ENCODE assay signal across 11 cellular contexts in genomic region chr3:73546961-73547360, GRCh38.
DNase-seq lines count a peak whose midpoint lies in the region; ATAC-seq and TF ChIP-seq lines count a peak whose summit lies in the region.
"Had no signal": no experiment of that assay in that cellular context is flagged by ENCODE, and none has a peak within 500 bp of the region (broad histone marks: within the 10 kb centered on the region; RNA-seq: fewer than 3 reads in every experiment).

No MANE protein-coding gene starts in this region.

- H3K9me3 ChIP-seq in SK-N-SH (no peaks in the 10 kb centered on the region), MM.1S (replicated peaks; ENCODE audit: insufficient read depth, low read length) (no peaks in the 10 kb centered on the region)

- DNase-seq in AG09319 (ENCODE audit: extremely low read depth, low read depth) (peak; percentile 52), SK-N-SH (no peak), fibroblast of gingiva (ENCODE audit: low read depth) (peak; percentile 68), sciatic nerve (ENCODE audit: low spot score) (no peak), MM.1S (no peak)
- DNase-seq: islet precursor cell, NCI-H1930 had no signal

- ATAC-seq in sciatic nerve (peak; percentile 4), HG03521 (IDR thresholded peaks at IDR 0.05; ENCODE audit: unreplicated experiment) (no peak), HG03108 (IDR thresholded peaks at IDR 0.05; ENCODE audit: unreplicated experiment) (no peak), HG03457 (IDR thresholded peaks at IDR 0.05; ENCODE audit: unreplicated experiment) (no peak)
- ATAC-seq: GM12878 had no signal

- 10% methylated on average over 3 of the region's 3 CpGs for WGBS in SK-N-SH (ENCODE audit: low lambda C conversion rate)

- H3K9ac ChIP-seq in SK-N-SH (peak overlapping the region; percentile 57; the same call in 1 of the 2 replicates), MM.1S (ENCODE audit: low read length) (no peak overlapping the region)

- H3K36me3 ChIP-seq in SK-N-SH (replicated peaks in 1 of 2; ENCODE audit: control insufficient read depth in 1 of 2, insufficient read depth in 2 of 2, low read length in 1 of 2) (peaks cover 0 to 10% of the 10 kb centered on the region in 2 experiments), MM.1S (replicated peaks; ENCODE audit: insufficient read depth, low read length) (no peaks in the 10 kb centered on the region)

- peaks cover 74% of the 10 kb centered on the region for H3K79me2 ChIP-seq in SK-N-SH (ENCODE audit: insufficient read depth)
- no peaks in the 10 kb centered on the region for H3K79me2 ChIP-seq in MM.1S (ENCODE audit: low read length)

- peak overlapping the region; percentile 82 for H3K4me2 ChIP-seq in SK-N-SH
- no peak overlapping the region for H3K4me2 ChIP-seq in MM.1S (ENCODE audit: low read depth, low read length)

- H4K20me1 ChIP-seq in SK-N-SH (ENCODE audit: insufficient read depth) (no peaks in the 10 kb centered on the region), MM.1S (ENCODE audit: insufficient read depth, low read length) (no peaks in the 10 kb centered on the region)

- POLR2A ChIA-PET in SK-N-SH (lab: Yijun Ruan, JAX): no interaction called here

- peak overlapping the region; percentile 88 to 95 for H3K27ac ChIP-seq in SK-N-SH (ENCODE audit: low read depth in 2 of 2, low read length in 1 of 2)
- no peak overlapping the region for H3K27ac ChIP-seq in MM.1S (ENCODE audit: low read length)

- H2AFZ ChIP-seq in SK-N-SH (ENCODE audit: low read depth) (no peak overlapping the region), MM.1S (ENCODE audit: low read length) (no peak overlapping the region)

- TF ChIP-seq RAD21 in SK-N-SH (IDR thresholded peaks at IDR 0.05; ENCODE audit: low read length): no peak

- TF ChIP-seq CTCF in AG09319 (IDR thresholded peaks at IDR 0.05; ENCODE audit: low read depth, low read length): no peak
- TF ChIP-seq CTCF in SK-N-SH (IDR thresholded peaks at IDR 0.05): no peak
- no peak for TF ChIP-seq CTCF in MM.1S (IDR thresholded peaks at IDR 0.05; ENCODE audit: low read length)

- H3F3A ChIP-seq in SK-N-SH (replicated peaks; ENCODE audit: insufficient read depth) (peaks cover 41% of the 10 kb centered on the region), MM.1S (ENCODE audit: insufficient read depth, low read length) (no peaks in the 10 kb centered on the region)

- peak; percentile 18 to 85; a peak in 1 of 4 replicates for TF ChIP-seq EP300 in SK-N-SH (IDR thresholded peaks at IDR 0.05; ENCODE audit: borderline replicate concordance in 1 of 2, low read depth in 1 of 2, low read length in 1 of 2)

- H3K27me3 ChIP-seq in SK-N-SH (ENCODE audit: insufficient read depth) (no peaks in the 10 kb centered on the region), MM.1S (replicated peaks; ENCODE audit: insufficient read depth, low read length) (no peaks in the 10 kb centered on the region)

- H3K4me1 ChIP-seq in SK-N-SH (ENCODE audit: control insufficient read depth in 1 of 2, insufficient read depth in 2 of 2, low read depth in 1 of 2, low read length in 1 of 2) (peaks cover 20 to 39% of the 10 kb centered on the region in 2 experiments), MM.1S (ENCODE audit: low read length) (no peaks in the 10 kb centered on the region)

- intact Hi-C loops in sciatic nerve (cut with DNase I): no loop called here

- CTCF ChIA-PET in SK-N-SH (lab: Yijun Ruan, JAX): interaction anchor here (0.6 to 1.3 kb wide), 4 partner anchors 44 to 1645 kb away, joined by 3 to 4 read pairs (median 3); no protein-coding TSS in a partner anchor

- H3K4me3 ChIP-seq in SK-N-SH (ENCODE audit: low read depth in 2 of 2, low read length in 1 of 2): no peak overlapping the region; a peak in 1 of 4 replicates
- no peak overlapping the region for H3K4me3 ChIP-seq in MM.1S (ENCODE audit: low read length)
- H3K4me3 ChIP-seq: GM12878 had no signal

- H3K9me2 ChIP-seq in SK-N-SH (no peaks in the 10 kb centered on the region), MM.1S (replicated peaks; ENCODE audit: insufficient read depth, low read length) (no peaks in the 10 kb centered on the region)

TF ChIP-seq in SK-N-SH, 30 proteins besides CTCF, POLR2A, EP300 and RAD21 (continues in another document):
- no peak for TF ChIP-seq FOXJ3 (CRISPR knock-in tag; IDR thresholded peaks at IDR 0.05)
- no peak for TF ChIP-seq SMC3 (IDR thresholded peaks at IDR 0.05; ENCODE audit: low read depth, low read length)
- TF ChIP-seq, protein P1, sequence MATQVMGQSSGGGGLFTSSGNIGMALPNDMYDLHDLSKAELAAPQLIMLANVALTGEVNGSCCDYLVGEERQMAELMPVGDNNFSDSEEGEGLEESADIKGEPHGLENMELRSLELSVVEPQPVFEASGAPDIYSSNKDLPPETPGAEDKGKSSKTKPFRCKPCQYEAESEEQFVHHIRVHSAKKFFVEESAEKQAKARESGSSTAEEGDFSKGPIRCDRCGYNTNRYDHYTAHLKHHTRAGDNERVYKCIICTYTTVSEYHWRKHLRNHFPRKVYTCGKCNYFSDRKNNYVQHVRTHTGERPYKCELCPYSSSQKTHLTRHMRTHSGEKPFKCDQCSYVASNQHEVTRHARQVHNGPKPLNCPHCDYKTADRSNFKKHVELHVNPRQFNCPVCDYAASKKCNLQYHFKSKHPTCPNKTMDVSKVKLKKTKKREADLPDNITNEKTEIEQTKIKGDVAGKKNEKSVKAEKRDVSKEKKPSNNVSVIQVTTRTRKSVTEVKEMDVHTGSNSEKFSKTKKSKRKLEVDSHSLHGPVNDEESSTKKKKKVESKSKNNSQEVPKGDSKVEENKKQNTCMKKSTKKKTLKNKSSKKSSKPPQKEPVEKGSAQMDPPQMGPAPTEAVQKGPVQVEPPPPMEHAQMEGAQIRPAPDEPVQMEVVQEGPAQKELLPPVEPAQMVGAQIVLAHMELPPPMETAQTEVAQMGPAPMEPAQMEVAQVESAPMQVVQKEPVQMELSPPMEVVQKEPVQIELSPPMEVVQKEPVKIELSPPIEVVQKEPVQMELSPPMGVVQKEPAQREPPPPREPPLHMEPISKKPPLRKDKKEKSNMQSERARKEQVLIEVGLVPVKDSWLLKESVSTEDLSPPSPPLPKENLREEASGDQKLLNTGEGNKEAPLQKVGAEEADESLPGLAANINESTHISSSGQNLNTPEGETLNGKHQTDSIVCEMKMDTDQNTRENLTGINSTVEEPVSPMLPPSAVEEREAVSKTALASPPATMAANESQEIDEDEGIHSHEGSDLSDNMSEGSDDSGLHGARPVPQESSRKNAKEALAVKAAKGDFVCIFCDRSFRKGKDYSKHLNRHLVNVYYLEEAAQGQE (IDR thresholded peaks at IDR 0.05; ENCODE audit: low read depth, low read length): peak; percentile 72
- TF ChIP-seq TAF1 (IDR thresholded peaks at IDR 0.05; ENCODE audit: borderline replicate concordance, low read depth, low read length): no peak
- TF ChIP-seq RCOR1 (IDR thresholded peaks at IDR 0.05; ENCODE audit: low read length): no peak
- peak; percentile 88 for TF ChIP-seq FOSL2 (IDR thresholded peaks at IDR 0.05; ENCODE audit: borderline replicate concordance, low read depth)
- TF ChIP-seq ZBTB33 (IDR thresholded peaks at IDR 0.05; ENCODE audit: borderline replicate concordance, low read depth): no peak
- TF ChIP-seq RFX5 (IDR thresholded peaks at IDR 0.05; ENCODE audit: low read length): no peak
- TF ChIP-seq USF1 (IDR thresholded peaks at IDR 0.05; ENCODE audit: borderline replicate concordance, low read depth): no peak
- peak; percentile 63; the same call in 1 of the 2 replicates for TF ChIP-seq TEAD4 (IDR thresholded peaks at IDR 0.05; ENCODE audit: borderline replicate concordance, insufficient read depth)
- no peak for TF ChIP-seq NRF1 (IDR thresholded peaks at IDR 0.05; ENCODE audit: low read depth, low read length)
- 0 out of 2 replicates have a peak, but pooled peaks have one; percentile 26 for TF ChIP-seq POLR2AphosphoS5 (IDR thresholded peaks at IDR 0.05; ENCODE audit: low read depth, low read length)
- no peak for TF ChIP-seq SIN3A (IDR thresholded peaks at IDR 0.05; ENCODE audit: borderline replicate concordance, low read depth, low read length)
- TF ChIP-seq NFIC (IDR thresholded peaks at IDR 0.05; ENCODE audit: borderline replicate concordance): peak; percentile 58; the same call in 1 of the 2 replicates
- TF ChIP-seq MEF2A (IDR thresholded peaks at IDR 0.05; ENCODE audit: borderline replicate concordance, low read depth): no peak
- TF ChIP-seq TCF12 (IDR thresholded peaks at IDR 0.05): peak; percentile 83
- no peak for TF ChIP-seq MXI1 (IDR thresholded peaks at IDR 0.05; ENCODE audit: low read depth, low read length)
- TF ChIP-seq EZH2phosphoT487 (IDR thresholded peaks at IDR 0.05; ENCODE audit: borderline replicate concordance, low read depth): no peak
- TF ChIP-seq RXRA (IDR thresholded peaks at IDR 0.05; ENCODE audit: borderline replicate concordance, low read depth): 0 out of 2 replicates have a peak, but pooled peaks have one; percentile 15
- TF ChIP-seq MAX (IDR thresholded peaks at IDR 0.05; ENCODE audit: low read depth): peak; percentile 12; the same call in 1 of the 2 replicates

Comparison
In these comparisons a context has a peak if more than half of its experiments do, and no peak if none do; other contexts are left out.
1. DNase-seq: peak in AG09319 (single experiment) and fibroblast of gingiva (single experiment); none in SK-N-SH (single experiment), sciatic nerve (single experiment) and MM.1S (single experiment).